Comparison of ENCODE assay signal across 16 cellular contexts in the genomic region with DNA sequence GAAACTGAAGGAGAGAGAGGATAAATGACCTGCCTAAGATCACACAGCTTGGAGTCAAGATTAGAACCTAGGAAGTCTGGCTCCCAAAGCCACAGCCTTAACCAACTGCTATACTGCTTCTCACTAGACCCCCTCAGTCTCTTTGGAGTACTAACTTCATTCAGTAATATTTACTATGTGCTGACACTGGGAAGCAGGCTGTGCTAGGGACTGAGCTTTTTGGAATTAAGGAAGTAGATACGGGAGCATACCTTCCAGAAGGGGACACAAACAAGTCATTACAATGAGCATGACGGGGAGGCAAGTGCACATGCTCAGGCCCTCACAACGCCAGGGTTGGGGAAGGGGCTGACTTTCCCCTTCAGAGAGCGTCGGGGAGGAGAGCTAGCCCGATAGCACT.
DNase-seq lines count a peak whose midpoint lies in the region; ATAC-seq and TF ChIP-seq lines count a peak whose summit lies in the region.
"Had no signal": no experiment of that assay in that cellular context is flagged by ENCODE, and none has a peak within 500 bp of the region (broad histone marks: within the 10 kb centered on the region; RNA-seq: fewer than 3 reads in every experiment).

No MANE protein-coding gene starts in this region.

- H3K27me3 Mint-ChIP-seq in WTC11 (ENCODE audit: low read depth) (no peaks in the 10 kb centered on the region), endothelial cell (ENCODE audit: unreplicated experiment) (peaks cover 2% of the 10 kb centered on the region), progenitor cell of endocrine pancreas (no peaks in the 10 kb centered on the region)
- H3K27me3 Mint-ChIP-seq: CD4-positive, CD25-positive, alpha-beta regulatory T cell had no signal

- POLR2A ChIA-PET in WTC11 (lab: Charles Lee), result interaction anchor here (1.0 kb wide), 1 partner anchor 10 kb away, joined by 3 read pairs; no protein-coding TSS in a partner anchor

- peaks cover 4% of the 10 kb centered on the region for H3K36me3 Mint-ChIP-seq in WTC11
- no peaks in the 10 kb centered on the region for H3K36me3 Mint-ChIP-seq in endothelial cell (ENCODE audit: low read depth, unreplicated experiment)
- H3K36me3 Mint-ChIP-seq in progenitor cell of endocrine pancreas (ENCODE audit: insufficient read depth), result peaks cover 4% of the 10 kb centered on the region

- DNase-seq in WTC11 (ENCODE audit: low spot score) (no peak), endothelial cell (ENCODE audit: low spot score) (no peak), left colon (no peak), progenitor cell of endocrine pancreas (ENCODE audit: low spot score, unreplicated experiment) (no peak), HK-2 (ENCODE audit: unreplicated experiment) (no peak), NCI-H1417 treated with DMSO at 0.1 percent for 48 hours (lab: John Stamatoyannopoulos, UW) (no peak)
- DNase-seq in activated T-cell treated with anti-CD3 and anti-CD28 coated beads, Interleukin-2, amount 50 U/mL, for 1 hour, result no peak
- DNase-seq: ACHN; BE2C; C1 segment of cervical spinal cord; Caco-2; CD4-positive, CD25-positive, alpha-beta regulatory T cell; HCEC 1CT; IMR-90; KBM-7 had no signal

- intact Hi-C loops in left colon (cut with DNase I, micrococcal nuclease), result no loop called here

- TF ChIP-seq CTCF in WTC11 (IDR thresholded peaks at IDR 0.05) (no peak), endothelial cell (IDR thresholded peaks at IDR 0.05; ENCODE audit: unreplicated experiment) (no peak), progenitor cell of endocrine pancreas (IDR thresholded peaks at IDR 0.05; ENCODE audit: unreplicated experiment) (no peak)

- H3K27ac Mint-ChIP-seq in WTC11 (no peak overlapping the region), endothelial cell (ENCODE audit: unreplicated experiment) (peak overlapping the region; percentile 38), progenitor cell of endocrine pancreas (peak overlapping the region; percentile 8)

- H3K4me3 Mint-ChIP-seq in WTC11, result no peak overlapping the region
- H3K4me3 Mint-ChIP-seq in endothelial cell (ENCODE audit: unreplicated experiment), result no peak overlapping the region
- H3K4me3 Mint-ChIP-seq in progenitor cell of endocrine pancreas (ENCODE audit: low read depth), result no peak overlapping the region
- H3K4me3 Mint-ChIP-seq: CD4-positive, CD25-positive, alpha-beta regulatory T cell had no signal

- ATAC-seq in WTC11, result peak; percentile 44
- peak; percentile 16 for ATAC-seq in left colon
- ATAC-seq in HG03025 (IDR thresholded peaks at IDR 0.05; ENCODE audit: low FRiP score, unreplicated experiment), result no peak

- CTCF ChIA-PET in WTC11 (lab: Charles Lee), result interaction anchor here (0.8 to 1.9 kb wide), 5 partner anchors 16 to 171 kb away, joined by 3 to 10 read pairs (median 4); a partner anchor contains a TSS

- H3K9me3 Mint-ChIP-seq in WTC11 (no peaks in the 10 kb centered on the region), endothelial cell (ENCODE audit: unreplicated experiment) (no peaks in the 10 kb centered on the region), progenitor cell of endocrine pancreas (ENCODE audit: low read depth) (no peaks in the 10 kb centered on the region)

- H3K4me1 Mint-ChIP-seq in WTC11 (peaks cover 6% of the 10 kb centered on the region), endothelial cell (ENCODE audit: unreplicated experiment) (peaks cover 9% of the 10 kb centered on the region), progenitor cell of endocrine pancreas (ENCODE audit: low read depth) (peaks cover 10% of the 10 kb centered on the region)

TF ChIP-seq in WTC11, 78 proteins besides CTCF, POLR2A, EP300 and RAD21:
- TF ChIP-seq JAZF1 (CRISPR knock-in tag; IDR thresholded peaks at IDR 0.05) (no peak), ZNF138 (CRISPR knock-in tag; conservative IDR thresholded peaks at IDR 0.05) (no peak), NFYB (CRISPR knock-in tag; conservative IDR thresholded peaks at IDR 0.05; ENCODE audit: low read depth) (no peak), FOXP1 (CRISPR knock-in tag; IDR thresholded peaks at IDR 0.05; ENCODE audit: borderline replicate concordance) (no peak), SP1 (CRISPR knock-in tag; conservative IDR thresholded peaks at IDR 0.05) (no peak), SOX15 (CRISPR knock-in tag; IDR thresholded peaks at IDR 0.05) (no peak), NFATC4 (CRISPR knock-in tag; IDR thresholded peaks at IDR 0.05) (no peak), MYBL2 (CRISPR knock-in tag; IDR thresholded peaks at IDR 0.05) (no peak)
- TF ChIP-seq, protein P1, sequence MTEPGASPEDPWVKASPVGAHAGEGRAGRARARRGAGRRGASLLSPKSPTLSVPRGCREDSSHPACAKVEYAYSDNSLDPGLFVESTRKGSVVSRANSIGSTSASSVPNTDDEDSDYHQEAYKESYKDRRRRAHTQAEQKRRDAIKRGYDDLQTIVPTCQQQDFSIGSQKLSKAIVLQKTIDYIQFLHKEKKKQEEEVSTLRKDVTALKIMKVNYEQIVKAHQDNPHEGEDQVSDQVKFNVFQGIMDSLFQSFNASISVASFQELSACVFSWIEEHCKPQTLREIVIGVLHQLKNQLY (CRISPR knock-in tag; IDR thresholded peaks at IDR 0.05), result no peak
- TF ChIP-seq, protein P2, sequence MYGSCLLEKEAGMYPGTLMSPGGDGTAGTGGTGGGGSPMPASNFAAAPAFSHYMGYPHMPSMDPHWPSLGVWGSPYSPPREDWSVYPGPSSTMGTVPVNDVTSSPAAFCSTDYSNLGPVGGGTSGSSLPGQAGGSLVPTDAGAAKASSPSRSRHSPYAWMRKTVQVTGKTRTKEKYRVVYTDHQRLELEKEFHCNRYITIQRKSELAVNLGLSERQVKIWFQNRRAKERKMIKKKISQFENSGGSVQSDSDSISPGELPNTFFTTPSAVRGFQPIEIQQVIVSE (CRISPR knock-in tag; IDR thresholded peaks at IDR 0.05; ENCODE audit: borderline replicate concordance), result no peak
- TF ChIP-seq, protein P3, sequence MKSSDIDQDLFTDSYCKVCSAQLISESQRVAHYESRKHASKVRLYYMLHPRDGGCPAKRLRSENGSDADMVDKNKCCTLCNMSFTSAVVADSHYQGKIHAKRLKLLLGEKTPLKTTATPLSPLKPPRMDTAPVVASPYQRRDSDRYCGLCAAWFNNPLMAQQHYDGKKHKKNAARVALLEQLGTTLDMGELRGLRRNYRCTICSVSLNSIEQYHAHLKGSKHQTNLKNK (CRISPR knock-in tag; IDR thresholded peaks at IDR 0.05), result no peak
- TF ChIP-seq, protein P4, sequence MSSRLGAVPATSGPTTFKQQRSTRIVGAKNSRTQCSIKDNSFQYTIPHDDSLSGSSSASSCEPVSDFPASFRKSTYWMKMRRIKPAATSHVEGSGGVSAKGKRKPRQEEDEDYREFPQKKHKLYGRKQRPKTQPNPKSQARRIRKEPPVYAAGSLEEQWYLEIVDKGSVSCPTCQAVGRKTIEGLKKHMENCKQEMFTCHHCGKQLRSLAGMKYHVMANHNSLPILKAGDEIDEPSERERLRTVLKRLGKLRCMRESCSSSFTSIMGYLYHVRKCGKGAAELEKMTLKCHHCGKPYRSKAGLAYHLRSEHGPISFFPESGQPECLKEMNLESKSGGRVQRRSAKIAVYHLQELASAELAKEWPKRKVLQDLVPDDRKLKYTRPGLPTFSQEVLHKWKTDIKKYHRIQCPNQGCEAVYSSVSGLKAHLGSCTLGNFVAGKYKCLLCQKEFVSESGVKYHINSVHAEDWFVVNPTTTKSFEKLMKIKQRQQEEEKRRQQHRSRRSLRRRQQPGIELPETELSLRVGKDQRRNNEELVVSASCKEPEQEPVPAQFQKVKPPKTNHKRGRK (CRISPR knock-in tag; IDR thresholded peaks at IDR 0.05; ENCODE audit: borderline replicate concordance), result no peak
- TF ChIP-seq, protein P5, sequence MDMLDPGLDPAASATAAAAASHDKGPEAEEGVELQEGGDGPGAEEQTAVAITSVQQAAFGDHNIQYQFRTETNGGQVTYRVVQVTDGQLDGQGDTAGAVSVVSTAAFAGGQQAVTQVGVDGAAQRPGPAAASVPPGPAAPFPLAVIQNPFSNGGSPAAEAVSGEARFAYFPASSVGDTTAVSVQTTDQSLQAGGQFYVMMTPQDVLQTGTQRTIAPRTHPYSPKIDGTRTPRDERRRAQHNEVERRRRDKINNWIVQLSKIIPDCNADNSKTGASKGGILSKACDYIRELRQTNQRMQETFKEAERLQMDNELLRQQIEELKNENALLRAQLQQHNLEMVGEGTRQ (CRISPR knock-in tag; IDR thresholded peaks at IDR 0.05), result no peak
